In the genomic region with DNA sequence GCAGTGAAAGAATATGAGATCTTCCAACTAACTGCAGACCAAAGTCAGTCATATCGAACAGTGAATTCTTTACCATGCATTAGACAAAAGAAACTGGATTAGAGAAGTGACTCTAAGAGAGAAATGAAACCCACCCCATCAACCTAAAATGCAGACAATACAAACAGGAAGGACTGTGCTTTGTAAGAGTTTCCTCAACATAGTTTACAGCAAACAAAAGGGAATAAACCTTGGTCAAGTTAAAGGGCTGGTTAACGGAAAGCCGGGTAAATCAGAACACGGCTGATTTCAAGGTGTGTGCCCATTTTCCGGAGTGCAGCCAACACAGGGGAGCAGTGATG, we compare ENCODE assay signal across 11 cellular contexts. TPM values are rescaled to one million over a fixed set of nuclear protein-coding genes. Genes with fewer than 3 reads are reported as not detected.
DNase-seq lines count a peak whose midpoint lies in the region; ATAC-seq and TF ChIP-seq lines count a peak whose summit lies in the region.
"Had no signal": no experiment of that assay in that cellular context is flagged by ENCODE, and none has a peak within 500 bp of the region (broad histone marks: within the 10 kb centered on the region; RNA-seq: fewer than 3 reads in every experiment).

No MANE protein-coding gene starts in this region.

- no peaks in the 10 kb centered on the region for H3K27me3 ChIP-seq in foreskin keratinocyte

- H3K27ac ChIP-seq in OCI-LY7 (ENCODE audit: low read depth, low read length, poor library complexity, severe bottlenecking), result peak overlapping the region; percentile 79
- no peak overlapping the region for H3K27ac ChIP-seq in foreskin keratinocyte

- no peaks in the 10 kb centered on the region for H3K9me3 ChIP-seq in OCI-LY7 (ENCODE audit: low read length)

- peak overlapping the region; percentile 64 for H3K4me2 ChIP-seq in OCI-LY7 (ENCODE audit: low read length)

- no peaks in the 10 kb centered on the region for H3K9me2 ChIP-seq in OCI-LY7 (ENCODE audit: insufficient read depth, low read length)

- H3K4me1 ChIP-seq in OCI-LY7 (ENCODE audit: insufficient read depth, low read length, poor library complexity, severe bottlenecking) (peaks cover 73% of the 10 kb centered on the region), foreskin keratinocyte (no peaks in the 10 kb centered on the region)

- peak overlapping the region; percentile 74 for H2AFZ ChIP-seq in OCI-LY7 (ENCODE audit: low read length)

- no peaks in the 10 kb centered on the region for H4K20me1 ChIP-seq in OCI-LY7 (ENCODE audit: insufficient read depth, low read length)

- TF ChIP-seq CTCF in OCI-LY7 (conservative IDR thresholded peaks at IDR 0.05; ENCODE audit: low read length) (no peak), foreskin keratinocyte (conservative IDR thresholded peaks at IDR 0.05) (no peak)

- CTCF ChIA-PET in OCI-LY7 (lab: Charles Lee; ENCODE audit: unreplicated experiment), result no interaction called here

- peaks cover 8% of the 10 kb centered on the region; the same call in 1 of the 2 replicates for H3K79me2 ChIP-seq in OCI-LY7 (ENCODE audit: insufficient read depth, low read depth, low read length)

- intact Hi-C loops in OCI-LY7 (cut with micrococcal nuclease; ENCODE audit: unreplicated experiment), result no loop called here

- peak overlapping the region; percentile 24 for H3K4me3 ChIP-seq in OCI-LY7 (ENCODE audit: low read depth, low read length, poor library complexity, severe bottlenecking)

- POLR2A ChIA-PET in OCI-LY7 (lab: Charles Lee), result interaction anchor here (1.1 to 2.2 kb wide), 7 partner anchors 9 to 96 kb away, joined by 3 to 9 read pairs (median 3); no protein-coding TSS in a partner anchor

- ATAC-seq in GM19035 (IDR thresholded peaks at IDR 0.05; ENCODE audit: unreplicated experiment) (peak; percentile 64), HG02840 (IDR thresholded peaks at IDR 0.05; ENCODE audit: low FRiP score, unreplicated experiment) (peak; percentile 67), foreskin keratinocyte (no peak)

- no TSS peak for BruUV-seq in OCI-LY7 (replicated peaks; lab: Mats Ljungman, UMichigan)

- DNase-seq in OCI-LY7 (ENCODE audit: low spot score) (peak; percentile 59), pons (ENCODE audit: low spot score) (peak; percentile 75), NCI-H1048 (lab: John Stamatoyannopoulos, UW) (no peak), foreskin keratinocyte (no peak), HK-2 (ENCODE audit: unreplicated experiment) (no peak), KG1 (lab: John Stamatoyannopoulos, UW) (no peak)
- DNase-seq: DND-41, H7, NCI-H2081 had no signal

- no peaks in the 10 kb centered on the region; the same call in 1 of the 2 replicates for H3K36me3 ChIP-seq in OCI-LY7 (ENCODE audit: insufficient read depth, low read length)

RNA-seq across cellular contexts. Expression of a gene that starts 39.2 kb away (rescaled TPM):
- total RNA-seq in OCI-LY7 (2014; rRNA removed; shearing (Covaris generic)), result 13.5 and 16.0 TPM in 2 replicates
- 6.2 and 7.8 TPM in 2 replicates for total RNA-seq in OCI-LY7 (2022)
- total RNA-seq in foreskin keratinocyte, result 1.2 and 1.3 TPM in 2 replicates
- 0.20 and 0.26 TPM in 2 replicates for polyA plus RNA-seq in foreskin keratinocyte

Comparison
In these comparisons a context has a peak if more than half of its experiments do, and no peak if none do; other contexts are left out.
1. DNase-seq: peak in OCI-LY7 (single experiment) and pons (single experiment); none in NCI-H1048 (single experiment), foreskin keratinocyte (0 of 2), HK-2 (single experiment) and KG1 (single experiment).